9 cellular contexts compared by ENCODE assay signal in genomic region chr12:77060136-77060882, GRCh38. TPM values are rescaled to one million over a fixed set of nuclear protein-coding genes. Genes with fewer than 3 reads are reported as not detected.
DNase-seq lines count a peak whose midpoint lies in the region; ATAC-seq and TF ChIP-seq lines count a peak whose summit lies in the region.
"Had no signal": no experiment of that assay in that cellular context is flagged by ENCODE, and none has a peak within 500 bp of the region (broad histone marks: within the 10 kb centered on the region; RNA-seq: fewer than 3 reads in every experiment).

No MANE protein-coding gene starts in this region.

- H3K27ac Mint-ChIP-seq in neural progenitor cell: peak overlapping the region; percentile 38
- no peak overlapping the region for H3K27ac Mint-ChIP-seq in activated CD4-positive, alpha-beta T cell treated with anti-CD3 and anti-CD28 coated beads, Interleukin-2, amount 10 ng/mL, durations not matched to agents 7 days and 5 days

- H2AFZ ChIP-seq in Karpas-422 (ENCODE audit: low read length) (no peak overlapping the region), neural progenitor cell (replicated peaks) (no peak overlapping the region)

- ATAC-seq in GM18909 (IDR thresholded peaks at IDR 0.05; ENCODE audit: poor library complexity, unreplicated experiment): peak; percentile 78
- ATAC-seq in HG02642 (IDR thresholded peaks at IDR 0.05; ENCODE audit: poor library complexity, unreplicated experiment): peak; percentile 76

- H3K9me3 Mint-ChIP-seq in neural progenitor cell: no peaks in the 10 kb centered on the region
- H3K9me3 Mint-ChIP-seq in activated CD4-positive, alpha-beta T cell treated with anti-CD3 and anti-CD28 coated beads, Interleukin-2, amount 10 ng/mL, durations not matched to agents 7 days and 5 days: no peaks in the 10 kb centered on the region

- H3K4me1 ChIP-seq in Karpas-422 (ENCODE audit: low read length) (peaks cover 27% of the 10 kb centered on the region), neural progenitor cell (peaks cover 18% of the 10 kb centered on the region)

- no peak overlapping the region for H3K9ac ChIP-seq in Karpas-422 (ENCODE audit: low read length)
- no peak overlapping the region for H3K9ac ChIP-seq in neural progenitor cell

- H3K4me3 Mint-ChIP-seq in neural progenitor cell: peak overlapping the region; percentile 39
- no peak overlapping the region for H3K4me3 Mint-ChIP-seq in activated CD4-positive, alpha-beta T cell treated with anti-CD3 and anti-CD28 coated beads, Interleukin-2, amount 10 ng/mL, durations not matched to agents 7 days and 5 days

- peaks cover 11% of the 10 kb centered on the region for H3F3A ChIP-seq in neural progenitor cell (ENCODE audit: low read depth)

- H3K27ac ChIP-seq in Karpas-422 (ENCODE audit: low read length) (no peak overlapping the region), neural progenitor cell (no peak overlapping the region)
- H3K27ac ChIP-seq: adrenal gland, SJSA1 had no signal

- DNase-seq in Karpas-422 (peak; percentile 74), neural progenitor cell (ENCODE audit: low spot score) (no peak), iPS-NIHi7 (ENCODE audit: extremely low spot score) (no peak), glomerular visceral epithelial cell (ENCODE audit: extremely low spot score) (no peak)
- no peak for DNase-seq in activated CD4-positive, alpha-beta T cell treated with anti-CD3 and anti-CD28 coated beads, Interleukin-2, amount 10 ng/mL, durations not matched to agents 7 days and 5 days
- DNase-seq: adrenal gland had no signal

- POLR2A ChIA-PET in activated CD4-positive, alpha-beta T cell treated with anti-CD3 and anti-CD28 coated beads, Interleukin-2, amount 10 ng/mL, durations not matched to agents 7 days and 5 days (lab: Charles Lee): no interaction called here

- H3K36me3 ChIP-seq in Karpas-422 (ENCODE audit: insufficient read depth, low read length) (no peaks in the 10 kb centered on the region; the same call in 1 of the 2 replicates), neural progenitor cell (peaks cover 5% of the 10 kb centered on the region)
- H3K36me3 ChIP-seq: adrenal gland had no signal

- H3K9me2 ChIP-seq in Karpas-422 (replicated peaks; ENCODE audit: insufficient read depth, low read length): no peaks in the 10 kb centered on the region

- H3K9me3 ChIP-seq in Karpas-422 (ENCODE audit: low read length) (no peaks in the 10 kb centered on the region), neural progenitor cell (ENCODE audit: low read depth) (no peaks in the 10 kb centered on the region)
- H3K9me3 ChIP-seq: adrenal gland, SJSA1 had no signal

- no peak overlapping the region for H3K4me3 ChIP-seq in Karpas-422 (ENCODE audit: low read length)
- no peak overlapping the region for H3K4me3 ChIP-seq in neural progenitor cell
- H3K4me3 ChIP-seq: adrenal gland, SJSA1 had no signal

- H4K20me1 ChIP-seq in Karpas-422 (ENCODE audit: insufficient read depth, low read depth, low read length) (no peaks in the 10 kb centered on the region; the same call in 1 of the 2 replicates), neural progenitor cell (ENCODE audit: low read depth) (peaks cover 22% of the 10 kb centered on the region)

- no peaks in the 10 kb centered on the region for H3K27me3 Mint-ChIP-seq in neural progenitor cell (ENCODE audit: insufficient read depth, low read depth)
- no peaks in the 10 kb centered on the region for H3K27me3 Mint-ChIP-seq in activated CD4-positive, alpha-beta T cell treated with anti-CD3 and anti-CD28 coated beads, Interleukin-2, amount 10 ng/mL, durations not matched to agents 7 days and 5 days

- CTCF ChIA-PET in activated CD4-positive, alpha-beta T cell treated with anti-CD3 and anti-CD28 coated beads, Interleukin-2, amount 10 ng/mL, durations not matched to agents 7 days and 5 days (lab: Charles Lee): no interaction called here

- TF ChIP-seq CTCF in neural progenitor cell (IDR thresholded peaks at IDR 0.05): no peak

- H3K4me1 Mint-ChIP-seq in neural progenitor cell: peaks cover 24% of the 10 kb centered on the region
- peaks cover 39% of the 10 kb centered on the region for H3K4me1 Mint-ChIP-seq in activated CD4-positive, alpha-beta T cell treated with anti-CD3 and anti-CD28 coated beads, Interleukin-2, amount 10 ng/mL, durations not matched to agents 7 days and 5 days

- H3K36me3 Mint-ChIP-seq in neural progenitor cell: peaks cover 51% of the 10 kb centered on the region
- H3K36me3 Mint-ChIP-seq in activated CD4-positive, alpha-beta T cell treated with anti-CD3 and anti-CD28 coated beads, Interleukin-2, amount 10 ng/mL, durations not matched to agents 7 days and 5 days (ENCODE audit: low read depth): peaks cover 65% of the 10 kb centered on the region

- H3K79me2 ChIP-seq in Karpas-422 (ENCODE audit: low read length): no peaks in the 10 kb centered on the region
- H3K79me2 ChIP-seq in neural progenitor cell (ENCODE audit: low read depth): peaks cover 94% of the 10 kb centered on the region

- H3K27me3 ChIP-seq in Karpas-422 (ENCODE audit: low read length): no peaks in the 10 kb centered on the region
- H3K27me3 ChIP-seq in neural progenitor cell: no peaks in the 10 kb centered on the region
- H3K27me3 ChIP-seq: SJSA1 had no signal

- H3K4me2 ChIP-seq in Karpas-422 (ENCODE audit: low read depth, low read length, poor library complexity, severe bottlenecking) (no peak overlapping the region), neural progenitor cell (no peak overlapping the region)

RNA-seq across cellular contexts. Expression of gene E2F7, which starts 5.1 kb away (rescaled TPM):
- 0.83 and 2.0 TPM in 2 replicates for total RNA-seq in Karpas-422 (2014; rRNA removed; shearing (Covaris generic); ENCODE audit: low replicate concordance)
- 31.9 and 40.5 TPM in 2 replicates for total RNA-seq in neural progenitor cell (ENCODE audit: low replicate concordance)
- 10 to 100 TPM; 29.4 to 32.6 TPM for total RNA-seq in activated CD4-positive, alpha-beta T cell treated with anti-CD3 and anti-CD28 coated beads, Interleukin-2, amount 10 ng/mL, durations not matched to agents 7 days and 5 days

Comparison
In these comparisons a context has a peak if more than half of its experiments do, and no peak if none do; other contexts are left out.
1. RNA of gene E2F7, which starts 5.1 kb away (total RNA-seq): 31.9 to 40.5 TPM in neural progenitor cell and 29.4 to 32.6 TPM in activated CD4-positive, alpha-beta T cell treated with anti-CD3 and anti-CD28 coated beads, Interleukin-2, amount 10 ng/mL, durations not matched to agents 7 days and 5 days; 0.83 to 2.0 TPM in Karpas-422; every median in the first group is over 10 times any median in the second.